ENCODE assay signal across 10 cellular contexts in the genomic region with DNA sequence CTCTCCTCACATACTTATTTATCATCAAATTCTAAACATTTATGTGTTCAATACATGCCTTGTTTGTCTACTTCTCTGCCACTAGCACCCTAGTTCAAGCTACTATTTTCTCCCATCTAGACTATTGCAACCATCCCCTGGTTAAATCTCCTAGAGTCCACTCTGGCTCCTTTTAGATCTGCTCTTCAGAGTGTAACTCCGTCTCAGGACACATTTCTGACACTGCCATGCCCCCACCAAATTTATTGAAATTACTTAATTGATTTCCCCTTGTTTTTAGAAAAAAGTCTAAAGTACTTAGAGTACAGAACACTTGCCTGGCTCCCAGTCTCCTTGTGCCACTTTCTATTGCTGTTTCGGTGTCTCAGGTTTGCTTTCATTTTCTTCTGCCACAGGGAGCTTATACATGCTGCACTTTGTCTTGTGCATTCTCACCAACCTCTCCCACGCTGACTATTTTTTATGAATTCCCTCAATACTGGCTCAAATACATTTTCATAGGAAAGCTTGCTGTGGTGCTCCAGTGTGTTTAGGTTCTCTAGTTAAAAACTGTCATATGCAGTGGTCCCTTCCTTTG.
A peak's percentile ranks its signal among the peaks of the same experiment; 100 is the strongest.
DNase-seq lines count a peak whose midpoint lies in the region; ATAC-seq, FAIRE-seq and TF ChIP-seq lines count a peak whose summit lies in the region.
"Had no signal": no experiment of that assay in that cellular context is flagged by ENCODE, and none has a peak within 500 bp of the region (broad histone marks: within the 10 kb centered on the region; RNA-seq: fewer than 3 reads in every experiment).

No MANE protein-coding gene starts in this region.

- peak overlapping the region; percentile 85 for H2AFZ ChIP-seq in GM12878 (ENCODE audit: control insufficient read depth, low read depth, low read length)

- H3K27me3 ChIP-seq in Caco-2 (replicated peaks; ENCODE audit: control insufficient read depth, insufficient read depth, low read length): no peaks in the 10 kb centered on the region
- no peaks in the 10 kb centered on the region for H3K27me3 ChIP-seq in GM12878 (replicated peaks in 1 of 2; ENCODE audit: control insufficient read depth in 2 of 2, insufficient read depth in 2 of 2, low read length in 1 of 2)

- CTCF ChIA-PET in Caco-2 (lab: Charles Lee) (no interaction called here), GM12878 (lab: Yijun Ruan, JAX) (interaction anchor here (1.4 to 1.7 kb wide), 2 partner anchors 12 to 30 kb away, joined by 3 to 5 read pairs; no protein-coding TSS in a partner anchor)
- CTCF ChIA-PET in activated CD8-positive, alpha-beta T cell treated with anti-CD3 and anti-CD28 coated beads, Interleukin-2, amount 10 ng/mL, durations not matched to agents 7 days and 5 days (lab: Charles Lee): no interaction called here

- intact Hi-C loops in Caco-2 (cut with micrococcal nuclease; ENCODE audit: unreplicated experiment) (no loop called here), GM12878 (cut with micrococcal nuclease; ENCODE audit: unreplicated experiment) (no loop called here)

- POLR2A ChIA-PET in Caco-2 (lab: Charles Lee): no interaction called here
- POLR2A ChIA-PET in GM12878 (lab: Charles Lee): no interaction called here
- POLR2A ChIA-PET in activated CD8-positive, alpha-beta T cell treated with anti-CD3 and anti-CD28 coated beads, Interleukin-2, amount 10 ng/mL, durations not matched to agents 7 days and 5 days (lab: Charles Lee): no interaction called here

- RAD21 ChIA-PET in GM12878 (lab: Charles Lee; ENCODE audit: unreplicated experiment): no interaction called here

- H3K27me3 Mint-ChIP-seq in Caco-2 (ENCODE audit: insufficient read depth, unreplicated experiment): no peaks in the 10 kb centered on the region
- H3K27me3 Mint-ChIP-seq in activated CD8-positive, alpha-beta T cell treated with anti-CD3 and anti-CD28 coated beads, Interleukin-2, amount 10 ng/mL, durations not matched to agents 7 days and 5 days (ENCODE audit: low read depth): no peaks in the 10 kb centered on the region

- ATAC-seq in GM21390 (IDR thresholded peaks at IDR 0.05; ENCODE audit: unreplicated experiment) (peak; percentile 86), HG03159 (IDR thresholded peaks at IDR 0.05; ENCODE audit: unreplicated experiment) (peak; percentile 80), GM12878 (peak; percentile 83), HG02973 (IDR thresholded peaks at IDR 0.05; ENCODE audit: unreplicated experiment) (no peak)
- ATAC-seq in activated CD8-positive, alpha-beta T cell treated with anti-CD3 and anti-CD28 coated beads, Interleukin-2, amount 10 ng/mL, durations not matched to agents 7 days and 5 days: no peak

- H3K36me3 ChIP-seq in Caco-2 (ENCODE audit: control insufficient read depth, insufficient read depth, low read length) (no peaks in the 10 kb centered on the region), GM12878 (ENCODE audit: control insufficient read depth in 2 of 2, insufficient read depth in 2 of 2, low read length in 1 of 2) (no peaks in the 10 kb centered on the region)

- DNase-seq in Caco-2 (no peak), GM12878 (ENCODE audit: low read depth, low spot score) (peak; percentile 21), NCI-H187 treated with DMSO at 0.1 percent for 48 hours (lab: John Stamatoyannopoulos, UW) (no peak)
- no peak for DNase-seq in activated CD8-positive, alpha-beta T cell treated with anti-CD3 and anti-CD28 coated beads, Interleukin-2, amount 10 ng/mL, durations not matched to agents 7 days and 5 days
- DNase-seq in stimulated activated CD8-positive, alpha-beta memory T cell treated with anti-CD3 and anti-CD28 coated beads, Interleukin-4, amount 100 ng/mL, for 48 hours: no peak
- DNase-seq: NCI-H1417 treated with DMSO at 0.1 percent for 48 hours; stimulated activated CD4-positive, alpha-beta T cell treated with anti-CD3 and anti-CD28 coated beads, Interleukin-4, amount 100 ng/mL, for 24 hours had no signal

- H3K4me3 ChIP-seq in Caco-2 (ENCODE audit: low read depth, low read length) (no peak overlapping the region), GM12878 (no peak overlapping the region; the same call in 1 of the 2 replicates)

- no peaks in the 10 kb centered on the region for H3K9me3 Mint-ChIP-seq in Caco-2 (ENCODE audit: unreplicated experiment)
- H3K9me3 Mint-ChIP-seq in activated CD8-positive, alpha-beta T cell treated with anti-CD3 and anti-CD28 coated beads, Interleukin-2, amount 10 ng/mL, durations not matched to agents 7 days and 5 days (ENCODE audit: insufficient read depth): no peaks in the 10 kb centered on the region

- SMC1A ChIA-PET in GM12878 (lab: Charles Lee; ENCODE audit: uncharacterized antibody, unreplicated experiment): interaction anchor here (1.5 kb wide), 1 partner anchor 17 kb away, joined by 4 read pairs; no protein-coding TSS in a partner anchor

- H3K4me2 ChIP-seq in GM12878 (ENCODE audit: control insufficient read depth, insufficient read depth): peak overlapping the region; percentile 84

- H3K9me3 ChIP-seq in Caco-2: no peaks in the 10 kb centered on the region
- no peaks in the 10 kb centered on the region for H3K9me3 ChIP-seq in GM12878 (replicated peaks; ENCODE audit: control insufficient read depth, insufficient read depth, low read length)

- no peaks in the 10 kb centered on the region for H4K20me1 ChIP-seq in GM12878 (ENCODE audit: control insufficient read depth, insufficient read depth)

- FAIRE-seq in GM12878 (lab: Jason Lieb, UNC): peak; percentile 81

- H3K36me3 Mint-ChIP-seq in Caco-2 (ENCODE audit: insufficient read depth, unreplicated experiment): no peaks in the 10 kb centered on the region
- no peaks in the 10 kb centered on the region for H3K36me3 Mint-ChIP-seq in activated CD8-positive, alpha-beta T cell treated with anti-CD3 and anti-CD28 coated beads, Interleukin-2, amount 10 ng/mL, durations not matched to agents 7 days and 5 days (ENCODE audit: low read depth)

- no peak for TF ChIP-seq CTCF in Caco-2 (IDR thresholded peaks at IDR 0.05; ENCODE audit: insufficient read depth in 1 of 2, low read depth in 1 of 2, low read length in 1 of 2, severe bottlenecking in 1 of 2, unreplicated experiment in 1 of 2)
- no peak for TF ChIP-seq CTCF in GM12878 (IDR thresholded peaks at IDR 0.05 in 2 of 3, conservative IDR thresholded peaks at IDR 0.05 in 1 of 3; ENCODE audit: control insufficient read depth in 2 of 3, extremely low read depth in 1 of 3, insufficient read depth in 1 of 3, low read depth in 3 of 3, low read length in 3 of 3)

- 16% methylated on average over 3 of the region's 3 CpGs for WGBS in GM12878 (ENCODE audit: insufficient coverage, insufficient replicate concordance, low lambda C conversion rate, missing lambda C conversion rate)

- H3K27ac Mint-ChIP-seq in Caco-2 (ENCODE audit: unreplicated experiment): no peak overlapping the region
- H3K27ac Mint-ChIP-seq in activated CD8-positive, alpha-beta T cell treated with anti-CD3 and anti-CD28 coated beads, Interleukin-2, amount 10 ng/mL, durations not matched to agents 7 days and 5 days: no peak overlapping the region

- peak overlapping the region; percentile 13 for H3K4me3 Mint-ChIP-seq in Caco-2 (ENCODE audit: unreplicated experiment)
- no peak overlapping the region for H3K4me3 Mint-ChIP-seq in activated CD8-positive, alpha-beta T cell treated with anti-CD3 and anti-CD28 coated beads, Interleukin-2, amount 10 ng/mL, durations not matched to agents 7 days and 5 days

- TF ChIP-seq RAD21 in GM12878 (IDR thresholded peaks at IDR 0.05; ENCODE audit: insufficient read depth, low read depth, low read length): no peak

- H3K4me1 ChIP-seq in Caco-2 (no peaks in the 10 kb centered on the region), GM12878 (ENCODE audit: control insufficient read depth, insufficient read depth, low read length) (no peaks in the 10 kb centered on the region)

- in situ Hi-C loops in GM12878 (cut with MboI): no loop called here

- no peak for TF ChIP-seq EP300 in GM12878 (IDR thresholded peaks at IDR 0.05; ENCODE audit: borderline replicate concordance in 1 of 2, control insufficient read depth in 1 of 2, low read depth in 2 of 2, low read length in 2 of 2)

- TF ChIP-seq POLR2A in GM12878 (IDR thresholded peaks at IDR 0.05; ENCODE audit: low read depth, low read length): no peak

- BruUV-seq in Caco-2 (replicated peaks; lab: Mats Ljungman, UMichigan) (no TSS peak), GM12878 (replicated peaks; lab: Mats Ljungman, UMichigan) (no TSS peak)

- H3K79me2 ChIP-seq in GM12878 (ENCODE audit: control insufficient read depth, insufficient read depth, low read length): no peaks in the 10 kb centered on the region

- H3K9ac ChIP-seq in GM12878 (ENCODE audit: control insufficient read depth, insufficient read depth, low read length): no peak overlapping the region

- no peak overlapping the region for H3K27ac ChIP-seq in GM12878 (ENCODE audit: control insufficient read depth, insufficient read depth)

- H3K4me1 Mint-ChIP-seq in Caco-2 (ENCODE audit: low read depth, unreplicated experiment): no peaks in the 10 kb centered on the region
- H3K4me1 Mint-ChIP-seq in activated CD8-positive, alpha-beta T cell treated with anti-CD3 and anti-CD28 coated beads, Interleukin-2, amount 10 ng/mL, durations not matched to agents 7 days and 5 days (ENCODE audit: low read depth): no peaks in the 10 kb centered on the region

TF ChIP-seq in GM12878, 131 proteins besides CTCF, POLR2A, EP300 and RAD21 (continues in another document):
- TF ChIP-seq RAD51 (IDR thresholded peaks at IDR 0.05) (no peak), ZNF622 (IDR thresholded peaks at IDR 0.05) (no peak), TBL1XR1 (IDR thresholded peaks at IDR 0.05; ENCODE audit: low read depth, low read length) (no peak)
- TF ChIP-seq, protein P1, sequence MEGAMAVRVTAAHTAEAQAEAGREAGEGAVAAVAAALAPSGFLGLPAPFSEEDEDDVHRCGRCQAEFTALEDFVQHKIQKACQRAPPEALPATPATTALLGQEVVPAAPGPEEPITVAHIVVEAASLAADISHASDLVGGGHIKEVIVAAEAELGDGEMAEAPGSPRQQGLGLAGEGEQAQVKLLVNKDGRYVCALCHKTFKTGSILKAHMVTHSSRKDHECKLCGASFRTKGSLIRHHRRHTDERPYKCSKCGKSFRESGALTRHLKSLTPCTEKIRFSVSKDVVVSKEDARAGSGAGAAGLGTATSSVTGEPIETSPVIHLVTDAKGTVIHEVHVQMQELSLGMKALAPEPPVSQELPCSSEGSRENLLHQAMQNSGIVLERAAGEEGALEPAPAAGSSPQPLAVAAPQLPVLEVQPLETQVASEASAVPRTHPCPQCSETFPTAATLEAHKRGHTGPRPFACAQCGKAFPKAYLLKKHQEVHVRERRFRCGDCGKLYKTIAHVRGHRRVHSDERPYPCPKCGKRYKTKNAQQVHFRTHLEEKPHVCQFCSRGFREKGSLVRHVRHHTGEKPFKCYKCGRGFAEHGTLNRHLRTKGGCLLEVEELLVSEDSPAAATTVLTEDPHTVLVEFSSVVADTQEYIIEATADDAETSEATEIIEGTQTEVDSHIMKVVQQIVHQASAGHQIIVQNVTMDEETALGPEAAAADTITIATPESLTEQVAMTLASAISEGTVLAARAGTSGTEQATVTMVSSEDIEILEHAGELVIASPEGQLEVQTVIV (IDR thresholded peaks at IDR 0.05; ENCODE audit: borderline replicate concordance, partially characterized antibody): no peak

Comparison
In these comparisons a context has a peak if more than half of its experiments do, and no peak if none do; other contexts are left out.
1. ATAC-seq: peak in GM21390 (single experiment), HG03159 (single experiment) and GM12878 (single experiment); none in activated CD8-positive, alpha-beta T cell treated with anti-CD3 and anti-CD28 coated beads, Interleukin-2, amount 10 ng/mL, durations not matched to agents 7 days and 5 days (single experiment) and HG02973 (single experiment).